Comparison of ENCODE assay signal across 18 cellular contexts in genomic region chr1:17369466-17369865, GRCh38. TPM values are rescaled to one million over a fixed set of nuclear protein-coding genes. Genes with fewer than 3 reads are reported as not detected.
A peak's percentile ranks its signal among the peaks of the same experiment; 100 is the strongest.
DNase-seq lines count a peak whose midpoint lies in the region; ATAC-seq and TF ChIP-seq lines count a peak whose summit lies in the region.
"Had no signal": no experiment of that assay in that cellular context is flagged by ENCODE, and none has a peak within 500 bp of the region (broad histone marks: within the 10 kb centered on the region; RNA-seq: fewer than 3 reads in every experiment).

No MANE protein-coding gene starts in this region.

- DNase-seq in EH (ENCODE audit: low read depth) (peak; percentile 61), M059J (ENCODE audit: low read depth) (peak; percentile 82), astrocyte of the spinal cord (ENCODE audit: low read depth, low spot score) (peak; percentile 23), mesendoderm (peak; percentile 47), CD1c-positive myeloid dendritic cell (ENCODE audit: extremely low spot score) (no peak)
- DNase-seq: activated gamma-delta T cell treated with Interleukin-2 at 50 U/mL for 16 hours; caudate nucleus; CD4-positive, CD25-positive, alpha-beta regulatory T cell; glutamatergic neuron; NCI-H1105 treated with DMSO at 0.1 percent for 48 hours; pancreas; stimulated activated CD4-positive, alpha-beta T cell treated with anti-CD3 and anti-CD28 coated beads, Interleukin-15, amount 100 ng/mL, for 24 hours had no signal

- H2AK5ac ChIP-seq in mesendoderm (ENCODE audit: low read length), result no peak overlapping the region

- H3K4ac ChIP-seq in mesendoderm (ENCODE audit: low read depth, low read length), result no peak overlapping the region

- H2BK5ac ChIP-seq in mesendoderm (ENCODE audit: low read length), result no peak overlapping the region

- WGBS in mesendoderm (ENCODE audit: extremely low coverage, insufficient coverage, low lambda C conversion rate), result no CpG with 5 or more reads among the region's 9 CpGs
- 83% methylated on average over 1 of the region's 9 CpGs; no CpG with 5 or more reads in 1 of the 2 donors for WGBS in gastroesophageal sphincter (ENCODE audit: low coverage in 1 of 2), 2 donors

- no peak overlapping the region for H3K4me2 ChIP-seq in mesendoderm (ENCODE audit: low read length)

- H3K36me3 ChIP-seq in mesendoderm (ENCODE audit: control insufficient read depth, insufficient read depth, low read length) (no peaks in the 10 kb centered on the region), gastroesophageal sphincter (no peaks in the 10 kb centered on the region)
- H3K36me3 ChIP-seq: pancreas, suprapubic skin had no signal

- H3K79me2 ChIP-seq in mesendoderm (ENCODE audit: control insufficient read depth, insufficient read depth, low read length), result no peaks in the 10 kb centered on the region

- no peak overlapping the region for H3K27ac ChIP-seq in mesendoderm (ENCODE audit: low read depth, low read length)
- no peak overlapping the region for H3K27ac ChIP-seq in gastroesophageal sphincter
- H3K27ac ChIP-seq: pancreas, suprapubic skin had no signal

- peaks cover 0 to 2% (median 0%) of the 10 kb centered on the region in 3 donors for H3K9me3 ChIP-seq in gastroesophageal sphincter
- H3K9me3 ChIP-seq: pancreas, suprapubic skin had no signal

- no peak overlapping the region for H4K8ac ChIP-seq in mesendoderm (ENCODE audit: low read depth, low read length)

- H3K9ac ChIP-seq in mesendoderm (ENCODE audit: low read length), result no peak overlapping the region

- H2BK15ac ChIP-seq in mesendoderm (replicated peaks; ENCODE audit: low read depth), result no peak overlapping the region

- TF ChIP-seq CTCF in astrocyte of the spinal cord (IDR thresholded peaks at IDR 0.05; ENCODE audit: low read depth, low read length), result no peak
- no peak for TF ChIP-seq CTCF in gastroesophageal sphincter (IDR thresholded peaks at IDR 0.05)

- H3K56ac ChIP-seq in mesendoderm (ENCODE audit: low read length), result peak overlapping the region; percentile 25

- no peak overlapping the region for H4K5ac ChIP-seq in mesendoderm (ENCODE audit: low read length)

- H3K18ac ChIP-seq in mesendoderm (ENCODE audit: low read length), result no peak overlapping the region

- H3K4me1 ChIP-seq in mesendoderm (ENCODE audit: control insufficient read depth, low read depth, low read length), result no peaks in the 10 kb centered on the region
- H3K4me1 ChIP-seq in gastroesophageal sphincter, result no peaks in the 10 kb centered on the region
- H3K4me1 ChIP-seq: pancreas, suprapubic skin had no signal

- H3K4me3 ChIP-seq in astrocyte of the spinal cord (ENCODE audit: low read depth, low read length) (no peak overlapping the region), mesendoderm (ENCODE audit: low read length) (no peak overlapping the region), gastroesophageal sphincter (no peak overlapping the region)
- H3K4me3 ChIP-seq: K562, pancreas, suprapubic skin had no signal

- TF ChIP-seq EP300 in gastroesophageal sphincter (IDR thresholded peaks at IDR 0.05), result no peak

- no peak for TF ChIP-seq POLR2A in gastroesophageal sphincter (IDR thresholded peaks at IDR 0.05)

- in situ Hi-C loops in astrocyte of the spinal cord (cut with HindIII; ENCODE audit: low sequenced_read_pairs), result no loop called here

- no peak overlapping the region for H3K23ac ChIP-seq in mesendoderm (ENCODE audit: low read length)

- no peaks in the 10 kb centered on the region for H3K79me1 ChIP-seq in mesendoderm (ENCODE audit: low read length)

- H2BK120ac ChIP-seq in mesendoderm (ENCODE audit: low read depth, low read length), result no peak overlapping the region

- ATAC-seq in GM19328 (IDR thresholded peaks at IDR 0.05; ENCODE audit: unreplicated experiment) (no peak), gastroesophageal sphincter (no peak), HG03432 (IDR thresholded peaks at IDR 0.05; ENCODE audit: unreplicated experiment) (no peak)
- ATAC-seq: K562, pancreas had no signal

- no peaks in the 10 kb centered on the region for H3K27me3 ChIP-seq in mesendoderm (ENCODE audit: insufficient read depth, low read length, poor library complexity)
- peaks cover 78% of the 10 kb centered on the region for H3K27me3 ChIP-seq in gastroesophageal sphincter
- H3K27me3 ChIP-seq: pancreas had no signal

RNA-seq across cellular contexts. Expression of gene PADI6, which starts 2.5 kb away (rescaled TPM):
- not detected in 2 replicates for total RNA-seq in M059J (2014; rRNA removed; shearing (Covaris generic))
- not detected for polyA plus RNA-seq in mesendoderm (2013, experiment 1 of 2)
- polyA plus RNA-seq in mesendoderm (2013, experiment 2 of 2), result 0.03 TPM
- total RNA-seq in gastroesophageal sphincter, result not detected
- total RNA-seq: CD4-positive, CD25-positive, alpha-beta regulatory T cell; K562; mononuclear cell; pancreas; suprapubic skin had no signal
- polyA plus RNA-seq: K562, pancreas had no signal
